ENCODE assay signal across 18 cellular contexts in genomic region chr12:2288875-2289274, GRCh38.
DNase-seq lines count a peak whose midpoint lies in the region; TF ChIP-seq lines count a peak whose summit lies in the region.
"Had no signal": no experiment of that assay in that cellular context is flagged by ENCODE, and none has a peak within 500 bp of the region (broad histone marks: within the 10 kb centered on the region; RNA-seq: fewer than 3 reads in every experiment).

No MANE protein-coding gene starts in this region.

- H3K4me1 ChIP-seq in adipocyte (ENCODE audit: control insufficient read depth, insufficient read depth, low read length), result peaks cover 49% of the 10 kb centered on the region

- no peak for TF ChIP-seq POLR2A in erythroblast (IDR thresholded peaks at IDR 0.05; ENCODE audit: low read length)

- H3K4me1 Mint-ChIP-seq in CD14-positive monocyte, result peaks cover 79% of the 10 kb centered on the region
- no peaks in the 10 kb centered on the region for H3K4me1 Mint-ChIP-seq in activated naive CD4-positive, alpha-beta T cell treated with anti-CD3 and anti-CD28 coated beads, Interleukin-2, amount 10 ng/mL, durations not matched to agents 7 days and 5 days

- intact Hi-C loops in CD14-positive monocyte (cut with micrococcal nuclease), result loop anchor here (5.0 kb wide), 2 partner anchors 33 to 68 kb away; no protein-coding TSS in a partner anchor

- H3K4me3 Mint-ChIP-seq in CD14-positive monocyte, result no peak overlapping the region
- H3K4me3 Mint-ChIP-seq in activated naive CD4-positive, alpha-beta T cell treated with anti-CD3 and anti-CD28 coated beads, Interleukin-2, amount 10 ng/mL, durations not matched to agents 7 days and 5 days, result no peak overlapping the region
- H3K4me3 Mint-ChIP-seq: activated naive CD4-positive, alpha-beta T cell treated with anti-CD3 and anti-CD28 coated beads, Interleukin-2, amount 50 U/mL, for 24 hours; activated T-cell treated with anti-CD3 and anti-CD28 coated beads, Interleukin-2, amount 50 U/mL, for 4 hours; effector memory CD8-positive, alpha-beta T cell had no signal

- H3K9ac ChIP-seq in adipocyte (ENCODE audit: low read length), result peak overlapping the region; percentile 87

- H3K9me3 Mint-ChIP-seq in CD14-positive monocyte, result peaks cover 0 to 4% (median 0%) of the 10 kb centered on the region in 7 donors
- H3K9me3 Mint-ChIP-seq in activated naive CD4-positive, alpha-beta T cell treated with anti-CD3 and anti-CD28 coated beads, Interleukin-2, amount 10 ng/mL, durations not matched to agents 7 days and 5 days, result no peaks in the 10 kb centered on the region
- H3K9me3 Mint-ChIP-seq: activated naive CD4-positive, alpha-beta T cell treated with anti-CD3 and anti-CD28 coated beads, Interleukin-2, amount 50 U/mL, for 24 hours; activated T-cell treated with anti-CD3 and anti-CD28 coated beads, Interleukin-2, amount 50 U/mL, for 4 hours; effector memory CD8-positive, alpha-beta T cell had no signal

- no peaks in the 10 kb centered on the region for H3K36me3 ChIP-seq in adipocyte (ENCODE audit: control insufficient read depth, insufficient read depth, low read length, severe bottlenecking)
- H3K36me3 ChIP-seq: esophagus squamous epithelium, prostate gland, transverse colon had no signal

- CTCF ChIA-PET in activated naive CD4-positive, alpha-beta T cell treated with anti-CD3 and anti-CD28 coated beads, Interleukin-2, amount 10 ng/mL, durations not matched to agents 7 days and 5 days (lab: Charles Lee), result no interaction called here

- no peak overlapping the region for H3K4me3 ChIP-seq in adipocyte (ENCODE audit: low read length)
- H3K4me3 ChIP-seq: esophagus squamous epithelium, prostate gland, transverse colon had no signal

- H3K27me3 Mint-ChIP-seq in CD14-positive monocyte (ENCODE audit: low read depth in 3 of 3), result peaks cover 0 to 1% (median 1%) of the 10 kb centered on the region in 3 donors
- H3K27me3 Mint-ChIP-seq in activated naive CD4-positive, alpha-beta T cell treated with anti-CD3 and anti-CD28 coated beads, Interleukin-2, amount 10 ng/mL, durations not matched to agents 7 days and 5 days, result peaks cover 29% of the 10 kb centered on the region

- H3K27me3 ChIP-seq in adipocyte (replicated peaks; ENCODE audit: control insufficient read depth, insufficient read depth, low read length), result no peaks in the 10 kb centered on the region
- H3K27me3 ChIP-seq: esophagus squamous epithelium, transverse colon had no signal

- DNase-seq in CD14-positive monocyte (ENCODE audit: low spot score), result no peak
- peak; percentile 47 for DNase-seq in M059J (ENCODE audit: low read depth)
- DNase-seq in adipocyte (ENCODE audit: low read depth), result peak; percentile 85
- DNase-seq in mesenteric fat pad (ENCODE audit: low spot score), result peak; percentile 49
- DNase-seq in erythroblast (lab: John Stamatoyannopoulos, UW), result no peak
- no peak for DNase-seq in activated naive CD4-positive, alpha-beta T cell treated with anti-CD3 and anti-CD28 coated beads, Interleukin-2, amount 10 ng/mL, durations not matched to agents 7 days and 5 days
- no peak for DNase-seq in activated naive CD4-positive, alpha-beta T cell treated with anti-CD3 and anti-CD28 coated beads, Interleukin-2, amount 50 U/mL, for 16 hours
- DNase-seq: activated T-cell treated with anti-CD3 and anti-CD28 coated beads, Interleukin-2, amount 50 U/mL, for 4 hours; cerebellar nuclear complex; effector memory CD8-positive, alpha-beta T cell; esophagus squamous epithelium; left colon; small intestine; stimulated activated CD4-positive, alpha-beta T cell treated with anti-CD3 and anti-CD28 coated beads, Interleukin-2, amount 100 ng/mL, for 48 hours; stimulated activated naive CD8-positive, alpha-beta T cell treated with anti-CD3 and anti-CD28 coated beads, Interleukin-15, Interleukin-2, amounts not matched to agents 100 U/mL and 50 U/mL, for 24 hours; transverse colon had no signal

- H3K9me3 ChIP-seq in adipocyte (ENCODE audit: control insufficient read depth, low read length), result no peaks in the 10 kb centered on the region
- H3K9me3 ChIP-seq: esophagus squamous epithelium, prostate gland, transverse colon had no signal

- no peak for TF ChIP-seq CTCF in CD14-positive monocyte (IDR thresholded peaks at IDR 0.05)

- H3K27ac Mint-ChIP-seq in CD14-positive monocyte, result peak overlapping the region in 5 of 7 donors; percentile 28 to 90 (median 88)
- no peak overlapping the region for H3K27ac Mint-ChIP-seq in activated naive CD4-positive, alpha-beta T cell treated with anti-CD3 and anti-CD28 coated beads, Interleukin-2, amount 10 ng/mL, durations not matched to agents 7 days and 5 days
- H3K27ac Mint-ChIP-seq: activated naive CD4-positive, alpha-beta T cell treated with anti-CD3 and anti-CD28 coated beads, Interleukin-2, amount 50 U/mL, for 24 hours; effector memory CD8-positive, alpha-beta T cell had no signal

- no peaks in the 10 kb centered on the region for H3K36me3 Mint-ChIP-seq in CD14-positive monocyte
- no peaks in the 10 kb centered on the region for H3K36me3 Mint-ChIP-seq in activated naive CD4-positive, alpha-beta T cell treated with anti-CD3 and anti-CD28 coated beads, Interleukin-2, amount 10 ng/mL, durations not matched to agents 7 days and 5 days
- H3K36me3 Mint-ChIP-seq: activated naive CD4-positive, alpha-beta T cell treated with anti-CD3 and anti-CD28 coated beads, Interleukin-2, amount 50 U/mL, for 24 hours had no signal

Comparison
In these comparisons a context has a peak if more than half of its experiments do, and no peak if none do; other contexts are left out.
1. DNase-seq: peak in M059J (single experiment), adipocyte (single experiment) and mesenteric fat pad (single experiment); none in CD14-positive monocyte (single experiment), erythroblast (0 of 2), activated naive CD4-positive, alpha-beta T cell treated with anti-CD3 and anti-CD28 coated beads, Interleukin-2, amount 10 ng/mL, durations not matched to agents 7 days and 5 days (single experiment) and activated naive CD4-positive, alpha-beta T cell treated with anti-CD3 and anti-CD28 coated beads, Interleukin-2, amount 50 U/mL, for 16 hours (single experiment).